ENCODE assay signal across 2 cellular contexts in genomic region chr4:21543514-21543913, GRCh38.
A peak's percentile ranks its signal among the peaks of the same experiment; 100 is the strongest.
TF ChIP-seq lines count a peak whose summit lies in the region.

No MANE protein-coding gene starts in this region.

TF ChIP-seq in H1, 55 proteins besides CTCF, POLR2A, EP300 and RAD21:
- TF ChIP-seq RNF2 (IDR thresholded peaks at IDR 0.05; ENCODE audit: borderline replicate concordance, low read depth, low read length, missing control alignments, poor library complexity, severe bottlenecking) (no peak), TAF7 (optimal IDR thresholded peaks at IDR 0.05; ENCODE audit: borderline replicate concordance, low read depth, low read length) (no peak), BCL11A (IDR thresholded peaks at IDR 0.05; ENCODE audit: low read depth in 2 of 2, low read length in 2 of 2) (peak in 1 of 2 experiments; percentile 46), NANOG (IDR thresholded peaks at IDR 0.05; ENCODE audit: insufficient read depth, low read depth, low read length, poor library complexity, severe bottlenecking) (peak; percentile 74), RXRA (IDR thresholded peaks at IDR 0.05; ENCODE audit: insufficient read depth, low read depth, low read length) (no peak), CHD7 (IDR thresholded peaks at IDR 0.05; ENCODE audit: insufficient replicate concordance, low read length) (peak; percentile 93), TCF12 (IDR thresholded peaks at IDR 0.05; ENCODE audit: low read depth, low read length) (0 out of 2 replicates have a peak, but pooled peaks have one; percentile 37)

TF ChIP-seq in SK-N-SH, 30 proteins besides CTCF, POLR2A, EP300 and RAD21:
- no peak for TF ChIP-seq YY1 (IDR thresholded peaks at IDR 0.05; ENCODE audit: low read depth)
- no peak for TF ChIP-seq RCOR1 (IDR thresholded peaks at IDR 0.05; ENCODE audit: low read length)
- TF ChIP-seq NRF1 (IDR thresholded peaks at IDR 0.05; ENCODE audit: low read depth, low read length), result no peak
- TF ChIP-seq SIN3A (IDR thresholded peaks at IDR 0.05; ENCODE audit: borderline replicate concordance, low read depth, low read length), result no peak
- no peak for TF ChIP-seq RFX5 (IDR thresholded peaks at IDR 0.05; ENCODE audit: low read length)
- no peak for TF ChIP-seq FOSL2 (IDR thresholded peaks at IDR 0.05; ENCODE audit: borderline replicate concordance, low read depth)
- TF ChIP-seq NFIC (IDR thresholded peaks at IDR 0.05; ENCODE audit: borderline replicate concordance), result no peak
- TF ChIP-seq MAX (IDR thresholded peaks at IDR 0.05; ENCODE audit: low read depth), result no peak
- no peak for TF ChIP-seq JUND (IDR thresholded peaks at IDR 0.05)
- no peak for TF ChIP-seq ZBTB33 (IDR thresholded peaks at IDR 0.05; ENCODE audit: borderline replicate concordance, low read depth)
- no peak for TF ChIP-seq SMC3 (IDR thresholded peaks at IDR 0.05; ENCODE audit: low read depth, low read length)
- no peak for TF ChIP-seq MXI1 (IDR thresholded peaks at IDR 0.05; ENCODE audit: low read depth, low read length)
- TF ChIP-seq TEAD4 (IDR thresholded peaks at IDR 0.05; ENCODE audit: borderline replicate concordance, insufficient read depth), result no peak
- TF ChIP-seq IRF3 (IDR thresholded peaks at IDR 0.05; ENCODE audit: low read depth, low read length), result no peak
- TF ChIP-seq REST (IDR thresholded peaks at IDR 0.05; ENCODE audit: low read depth, low read length), result no peak
